8 cellular contexts compared by ENCODE assay signal in the genomic region with DNA sequence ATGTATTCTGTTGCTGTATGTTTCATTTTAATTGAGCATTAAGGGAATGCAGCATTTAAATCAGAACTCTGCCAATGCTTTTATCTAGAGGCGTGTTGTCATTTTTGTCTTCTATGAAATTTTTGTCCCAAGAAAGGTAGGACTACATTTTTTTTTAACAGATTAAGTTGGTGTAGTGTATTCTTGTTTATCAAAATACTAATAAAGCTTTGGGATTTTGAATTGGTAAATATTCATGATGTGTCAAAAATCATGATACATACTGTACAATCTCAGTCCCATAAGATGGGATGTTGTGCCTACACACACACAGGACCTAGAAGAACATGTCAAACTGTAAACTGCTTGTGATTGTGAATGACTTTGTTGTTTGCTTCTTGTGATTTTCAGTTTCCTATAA. TPM values are rescaled to one million over a fixed set of nuclear protein-coding genes. Genes with fewer than 3 reads are reported as not detected.
"Had no signal": no experiment of that assay in that cellular context is flagged by ENCODE, and none has a peak within 500 bp of the region (broad histone marks: within the 10 kb centered on the region; RNA-seq: fewer than 3 reads in every experiment).

No MANE protein-coding gene starts in this region.

- DNase-seq: GDM1, GF-D8 had no signal

- FAIRE-seq: G401.6, GM12891, GM12892, GM18507, GM19239 had no signal

RNA-seq across cellular contexts. Expression of gene BTN1A1, which starts 26.8 kb away (rescaled TPM):
- total RNA-seq: G401 had no signal
